2 cellular contexts compared by ENCODE assay signal in the genomic region with DNA sequence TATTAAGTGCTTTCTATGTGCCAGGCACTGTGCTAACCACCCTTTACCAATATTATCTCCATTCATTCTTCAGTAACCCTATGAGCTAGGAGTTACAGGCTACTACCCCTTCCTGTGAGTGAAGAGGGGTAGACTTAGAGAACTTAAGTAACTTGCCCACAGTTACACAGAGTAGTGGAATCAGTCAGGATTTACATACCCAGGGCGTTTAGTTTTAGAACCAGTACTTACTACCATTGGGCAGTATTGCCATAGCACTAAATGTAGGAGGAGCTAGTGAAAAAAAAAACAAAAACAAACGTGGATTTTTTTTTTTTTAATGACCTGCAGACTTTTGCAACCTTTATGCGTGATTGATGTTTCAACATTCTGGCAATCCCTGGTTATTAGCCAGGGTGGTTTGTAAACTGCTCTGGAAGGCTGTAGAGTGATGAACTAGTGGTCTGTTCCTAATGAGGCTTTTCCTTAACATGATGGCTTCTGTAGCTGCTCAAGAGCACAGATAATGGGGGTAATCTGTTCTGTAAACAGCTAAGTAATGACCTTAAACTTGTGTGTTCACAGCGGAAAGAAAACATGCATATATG.
A peak's percentile ranks its signal among the peaks of the same experiment; 100 is the strongest.
TF ChIP-seq lines count a peak whose summit lies in the region.

No MANE protein-coding gene starts in this region.

TF ChIP-seq in liver, 16 proteins besides CTCF, POLR2A, EP300 and RAD21:
- peak; percentile 41 to 58 for TF ChIP-seq HNF4A (conservative IDR thresholded peaks at IDR 0.05)
- no peak for TF ChIP-seq GABPA (IDR thresholded peaks at IDR 0.05 in 1 of 2, conservative IDR thresholded peaks at IDR 0.05 in 1 of 2)
- TF ChIP-seq NR2F2 (IDR thresholded peaks at IDR 0.05), result peak; percentile 17
- peak; percentile 55 for TF ChIP-seq YY1 (IDR thresholded peaks at IDR 0.05)
- TF ChIP-seq SP1 (IDR thresholded peaks at IDR 0.05), result peak; percentile 59
- no peak for TF ChIP-seq TAF1 (conservative IDR thresholded peaks at IDR 0.05)
- no peak for TF ChIP-seq ZBTB33 (IDR thresholded peaks at IDR 0.05)
- TF ChIP-seq ATF3 (IDR thresholded peaks at IDR 0.05), result no peak
- peak; percentile 49 for TF ChIP-seq FOXA2 (IDR thresholded peaks at IDR 0.05)
- TF ChIP-seq EGR1 (IDR thresholded peaks at IDR 0.05; ENCODE audit: low read depth in 2 of 2), result no peak
- no peak for TF ChIP-seq JUND (IDR thresholded peaks at IDR 0.05)
- TF ChIP-seq FOXA1 (IDR thresholded peaks at IDR 0.05), result no peak
- TF ChIP-seq HNF4G (IDR thresholded peaks at IDR 0.05), result no peak
- peak; percentile 59 to 71 for TF ChIP-seq RXRA (IDR thresholded peaks at IDR 0.05)
- no peak for TF ChIP-seq MAX (IDR thresholded peaks at IDR 0.05)
- TF ChIP-seq REST (IDR thresholded peaks at IDR 0.05), result no peak

TF ChIP-seq in HepG2, 621 proteins besides CTCF, POLR2A, EP300 and RAD21:
- no peak for TF ChIP-seq ZBTB38 (CRISPR knock-in tag; IDR thresholded peaks at IDR 0.05)
- TF ChIP-seq ZNF276 (CRISPR knock-in tag; IDR thresholded peaks at IDR 0.05; ENCODE audit: low read depth), result no peak
- no peak for TF ChIP-seq REPIN1 (CRISPR knock-in tag; IDR thresholded peaks at IDR 0.05; ENCODE audit: borderline replicate concordance, low read depth)
- no peak for TF ChIP-seq PITX1 (CRISPR knock-in tag; IDR thresholded peaks at IDR 0.05)
- TF ChIP-seq MED1 (CRISPR knock-in tag; IDR thresholded peaks at IDR 0.05), result no peak
- TF ChIP-seq MEIS2 (CRISPR knock-in tag; IDR thresholded peaks at IDR 0.05), result no peak
- TF ChIP-seq ZNF687 (CRISPR knock-in tag; IDR thresholded peaks at IDR 0.05), result no peak
